Comparison of ENCODE assay signal across 25 cellular contexts in genomic region chr15:92166751-92167412, GRCh38.
DNase-seq lines count a peak whose midpoint lies in the region; ATAC-seq, FAIRE-seq and TF ChIP-seq lines count a peak whose summit lies in the region.
"Had no signal": no experiment of that assay in that cellular context is flagged by ENCODE, and none has a peak within 500 bp of the region (broad histone marks: within the 10 kb centered on the region; RNA-seq: fewer than 3 reads in every experiment).

No MANE protein-coding gene starts in this region.

- H3K27me3 Mint-ChIP-seq in Caco-2 (ENCODE audit: insufficient read depth, unreplicated experiment) = no peaks in the 10 kb centered on the region
- no peaks in the 10 kb centered on the region for H3K27me3 Mint-ChIP-seq in activated T-helper 17 cell treated with anti-CD3 and anti-CD28 coated beads, Interleukin-2, amount 50 U/mL, for 72 hours
- H3K27me3 Mint-ChIP-seq in T-helper 2 cell treated with Interferon-gamma antibody and Interleukin-4, amounts not matched to agents 5 μg/mL and 100 μg/mL, for 36 hours (ENCODE audit: low read depth) = no peaks in the 10 kb centered on the region
- H3K27me3 Mint-ChIP-seq: activated CD4-positive, alpha-beta T cell treated with anti-CD3 and anti-CD28 coated beads, Interleukin-2, amount 10 ng/mL, durations not matched to agents 24 days and 14 days; CD4-positive, alpha-beta memory T cell had no signal

- POLR2A ChIA-PET in Caco-2 (lab: Charles Lee) = no interaction called here

- H3K4me3 ChIP-seq in Caco-2 (ENCODE audit: low read depth, low read length) = no peak overlapping the region
- H3K4me3 ChIP-seq in heart right ventricle = no peak overlapping the region
- no peak overlapping the region for H3K4me3 ChIP-seq in neuronal stem cell (ENCODE audit: low read length in 2 of 2)
- H3K4me3 ChIP-seq in WERI-Rb-1 (ENCODE audit: low read depth, low read length) = no peak overlapping the region
- H3K4me3 ChIP-seq: ovary, stomach, tibial artery had no signal

- H3K4me2 ChIP-seq in neuronal stem cell (ENCODE audit: insufficient read depth, low read length, poor library complexity, severe bottlenecking) = no peak overlapping the region

- DNase-seq in Caco-2 (no peak), heart right ventricle (peak in 1 of 2 donors; percentile 64), neuronal stem cell (ENCODE audit: low spot score) (no peak), GM12891 (ENCODE audit: insufficient read length, low spot score) (no peak), WERI-Rb-1 (no peak)
- DNase-seq in T-helper 2 cell treated with Interferon-gamma antibody and Interleukin-4, amounts not matched to agents 5 μg/mL and 100 μg/mL, for 36 hours (ENCODE audit: low spot score) = no peak
- no peak for DNase-seq in stimulated activated naive CD4-positive, alpha-beta T cell (lab: John Stamatoyannopoulos, UW)
- DNase-seq: activated CD4-positive, alpha-beta T cell treated with anti-CD3 and anti-CD28 coated beads, Interleukin-2, amount 10 ng/mL, durations not matched to agents 24 days and 14 days; activated naive CD4-positive, alpha-beta T cell treated with anti-CD3 and anti-CD28 coated beads, Interleukin-2, amount 50 U/mL, for 16 hours; activated T-cell treated with anti-CD3 and anti-CD28 coated beads, Interleukin-2, amount 50 U/mL, for 48 hours; CD4-positive, alpha-beta memory T cell; central memory CD4-positive, alpha-beta T cell; KBM-7; MM.1S; natural killer cell; NCI-H1436 treated with DMSO at 0.1 percent for 48 hours; NCI-H526 treated with DMSO at 0.1 percent for 48 hours; ovary; stimulated activated CD4-positive, alpha-beta T cell treated with anti-CD3 and anti-CD28 coated beads, Interleukin-15, amount 100 ng/mL, for 24 hours; stomach had no signal

- H3K9me3 ChIP-seq in Caco-2 (no peaks in the 10 kb centered on the region), heart right ventricle (peaks cover 0 to 9% (median 0%) of the 10 kb centered on the region in 11 donors), neuronal stem cell (replicated peaks in 1 of 2; ENCODE audit: control insufficient read depth in 2 of 2, insufficient read depth in 1 of 2, low read depth in 1 of 2, low read length in 2 of 2) (no peaks in the 10 kb centered on the region), WERI-Rb-1 (ENCODE audit: severe bottlenecking) (no peaks in the 10 kb centered on the region)
- H3K9me3 ChIP-seq: ovary had no signal

- intact Hi-C loops in Caco-2 (cut with micrococcal nuclease; ENCODE audit: unreplicated experiment) (no loop called here), heart right ventricle (cut with DNase I) (no loop called here)

- H3K4me1 Mint-ChIP-seq in Caco-2 (ENCODE audit: low read depth, unreplicated experiment) = peaks cover 45% of the 10 kb centered on the region
- peaks cover 4% of the 10 kb centered on the region for H3K4me1 Mint-ChIP-seq in activated T-helper 17 cell treated with anti-CD3 and anti-CD28 coated beads, Interleukin-2, amount 50 U/mL, for 72 hours
- H3K4me1 Mint-ChIP-seq in T-helper 2 cell treated with Interferon-gamma antibody and Interleukin-4, amounts not matched to agents 5 μg/mL and 100 μg/mL, for 36 hours (ENCODE audit: low read depth) = no peaks in the 10 kb centered on the region
- H3K4me1 Mint-ChIP-seq: activated CD4-positive, alpha-beta T cell treated with anti-CD3 and anti-CD28 coated beads, Interleukin-2, amount 10 ng/mL, durations not matched to agents 24 days and 14 days had no signal

- H3K4me1 ChIP-seq in Caco-2 = peaks cover 59% of the 10 kb centered on the region
- peaks cover 0 to 17% (median 7%) of the 10 kb centered on the region in 9 donors for H3K4me1 ChIP-seq in heart right ventricle
- peaks cover 14 to 22% of the 10 kb centered on the region in 2 donors for H3K4me1 ChIP-seq in neuronal stem cell (ENCODE audit: control insufficient read depth in 2 of 2, insufficient read depth in 1 of 2, low read depth in 1 of 2, low read length in 2 of 2)
- H3K4me1 ChIP-seq: tibial artery had no signal

- 66 to 79% methylated on average over 8 of the region's 8 CpGs for WGBS in heart right ventricle, 2 donors
- no CpG with 5 or more reads among the region's 8 CpGs for WGBS in neuronal stem cell (ENCODE audit: extremely low coverage in 2 of 2, insufficient read length in 2 of 2, insufficient replicate concordance in 1 of 2), 2 donors

- H3K14ac ChIP-seq in neuronal stem cell (ENCODE audit: low read length) = no peak overlapping the region

- H3K18ac ChIP-seq in neuronal stem cell (ENCODE audit: low read length) = no peak overlapping the region

- no peak overlapping the region for H4K8ac ChIP-seq in neuronal stem cell (ENCODE audit: low read depth, low read length)

- no TSS peak for BruUV-seq in Caco-2 (replicated peaks; lab: Mats Ljungman, UMichigan)

- FAIRE-seq in GM12891 (lab: Jason Lieb, UNC) = no peak
- FAIRE-seq: HTR-8/SVneo, RCC 7860 had no signal

- TF ChIP-seq CTCF in Caco-2 (IDR thresholded peaks at IDR 0.05; ENCODE audit: insufficient read depth in 1 of 2, low read depth in 1 of 2, low read length in 1 of 2, severe bottlenecking in 1 of 2, unreplicated experiment in 1 of 2) = no peak
- TF ChIP-seq CTCF in heart right ventricle (IDR thresholded peaks at IDR 0.05) = no peak
- no peak for TF ChIP-seq CTCF in WERI-Rb-1 (IDR thresholded peaks at IDR 0.05; ENCODE audit: low read depth, low read length)

- no peak for ATAC-seq in activated T-helper 17 cell treated with anti-CD3 and anti-CD28 coated beads, Interleukin-2, amount 50 U/mL, for 72 hours (replicated peaks)
- peak; percentile 70 to 91 (median 83) for ATAC-seq in heart right ventricle
- ATAC-seq: natural killer cell had no signal

- CTCF ChIA-PET in Caco-2 (lab: Charles Lee) = no interaction called here

- H2BK120ac ChIP-seq in neuronal stem cell (ENCODE audit: low read depth, low read length) = no peak overlapping the region

- H3K4me3 Mint-ChIP-seq in Caco-2 (ENCODE audit: unreplicated experiment) = no peak overlapping the region
- no peak overlapping the region for H3K4me3 Mint-ChIP-seq in activated T-helper 17 cell treated with anti-CD3 and anti-CD28 coated beads, Interleukin-2, amount 50 U/mL, for 72 hours
- H3K4me3 Mint-ChIP-seq in T-helper 2 cell treated with Interferon-gamma antibody and Interleukin-4, amounts not matched to agents 5 μg/mL and 100 μg/mL, for 36 hours = no peak overlapping the region
- H3K4me3 Mint-ChIP-seq: activated CD4-positive, alpha-beta T cell treated with anti-CD3 and anti-CD28 coated beads, Interleukin-2, amount 10 ng/mL, durations not matched to agents 24 days and 14 days; CD4-positive, alpha-beta memory T cell; mesothelial cell of epicardium; natural killer cell had no signal

- no peaks in the 10 kb centered on the region for H3K27me3 ChIP-seq in Caco-2 (replicated peaks; ENCODE audit: control insufficient read depth, insufficient read depth, low read length)
- no peaks in the 10 kb centered on the region for H3K27me3 ChIP-seq in heart right ventricle
- no peaks in the 10 kb centered on the region for H3K27me3 ChIP-seq in neuronal stem cell (ENCODE audit: control insufficient read depth in 3 of 3, insufficient read depth in 3 of 3, low read depth in 1 of 3, low read length in 3 of 3)
- H3K27me3 ChIP-seq in WERI-Rb-1 (ENCODE audit: insufficient read depth, low read depth, severe bottlenecking) = peaks cover 47% of the 10 kb centered on the region
- H3K27me3 ChIP-seq: ovary, stomach, tibial artery had no signal

- H2BK15ac ChIP-seq in neuronal stem cell (ENCODE audit: low read length) = no peak overlapping the region

- H3K27ac Mint-ChIP-seq in Caco-2 (ENCODE audit: unreplicated experiment) = peak overlapping the region; percentile 84
- peak overlapping the region; percentile 4 for H3K27ac Mint-ChIP-seq in activated T-helper 17 cell treated with anti-CD3 and anti-CD28 coated beads, Interleukin-2, amount 50 U/mL, for 72 hours
- no peak overlapping the region for H3K27ac Mint-ChIP-seq in T-helper 2 cell treated with Interferon-gamma antibody and Interleukin-4, amounts not matched to agents 5 μg/mL and 100 μg/mL, for 36 hours
- H3K27ac Mint-ChIP-seq: activated CD4-positive, alpha-beta T cell treated with anti-CD3 and anti-CD28 coated beads, Interleukin-2, amount 10 ng/mL, durations not matched to agents 24 days and 14 days; CD4-positive, alpha-beta memory T cell; mesothelial cell of epicardium; natural killer cell had no signal

- peak overlapping the region in 9 of 10 donors; percentile 20 to 81 (median 60) for H3K27ac ChIP-seq in heart right ventricle
- H3K27ac ChIP-seq in neuronal stem cell (replicated peaks; ENCODE audit: low read length) = no peak overlapping the region
- no peak overlapping the region for H3K27ac ChIP-seq in WERI-Rb-1
- H3K27ac ChIP-seq: ovary, tibial artery had no signal

- no peaks in the 10 kb centered on the region for H3K36me3 Mint-ChIP-seq in Caco-2 (ENCODE audit: insufficient read depth, unreplicated experiment)
- peaks cover 59% of the 10 kb centered on the region for H3K36me3 Mint-ChIP-seq in activated T-helper 17 cell treated with anti-CD3 and anti-CD28 coated beads, Interleukin-2, amount 50 U/mL, for 72 hours (ENCODE audit: low read depth)
- H3K36me3 Mint-ChIP-seq in T-helper 2 cell treated with Interferon-gamma antibody and Interleukin-4, amounts not matched to agents 5 μg/mL and 100 μg/mL, for 36 hours (ENCODE audit: low read depth) = peaks cover 12% of the 10 kb centered on the region
- H3K36me3 Mint-ChIP-seq: mesothelial cell of epicardium had no signal

- H3K36me3 ChIP-seq in Caco-2 (ENCODE audit: control insufficient read depth, insufficient read depth, low read length) (no peaks in the 10 kb centered on the region), heart right ventricle (peaks cover 0 to 53% (median 21%) of the 10 kb centered on the region in 9 donors), neuronal stem cell (replicated peaks in 1 of 2; ENCODE audit: control insufficient read depth in 2 of 2, insufficient read depth in 2 of 2, low read length in 2 of 2) (no peaks in the 10 kb centered on the region), WERI-Rb-1 (no peaks in the 10 kb centered on the region)
- H3K36me3 ChIP-seq: ovary had no signal

- TF ChIP-seq POLR2A in GM12891 (IDR thresholded peaks at IDR 0.05; ENCODE audit: low read depth, low read length) = no peak

- H2BK12ac ChIP-seq in neuronal stem cell (ENCODE audit: low read length) = no peak overlapping the region

- no peak overlapping the region for H3K23ac ChIP-seq in neuronal stem cell (ENCODE audit: low read depth, low read length, poor library complexity)

- H2BK5ac ChIP-seq in neuronal stem cell (ENCODE audit: low read length) = no peak overlapping the region

- H3K9ac ChIP-seq in neuronal stem cell (ENCODE audit: low read depth, low read length, poor library complexity) = no peak overlapping the region

- H4K91ac ChIP-seq in neuronal stem cell (ENCODE audit: low read depth, low read length, poor library complexity) = no peak overlapping the region

- H3K79me1 ChIP-seq in neuronal stem cell (ENCODE audit: low read depth, low read length) = no peaks in the 10 kb centered on the region

- no peak overlapping the region for H3K4ac ChIP-seq in neuronal stem cell (ENCODE audit: low read length)

- H2AK5ac ChIP-seq in neuronal stem cell (ENCODE audit: low read depth, low read length) = peak overlapping the region; percentile 1

- H2AFZ ChIP-seq in neuronal stem cell (ENCODE audit: low read length) = no peak overlapping the region

- no peaks in the 10 kb centered on the region for H3K9me3 Mint-ChIP-seq in Caco-2 (ENCODE audit: unreplicated experiment)
- peaks cover 3% of the 10 kb centered on the region for H3K9me3 Mint-ChIP-seq in activated T-helper 17 cell treated with anti-CD3 and anti-CD28 coated beads, Interleukin-2, amount 50 U/mL, for 72 hours
- no peaks in the 10 kb centered on the region for H3K9me3 Mint-ChIP-seq in T-helper 2 cell treated with Interferon-gamma antibody and Interleukin-4, amounts not matched to agents 5 μg/mL and 100 μg/mL, for 36 hours
- H3K9me3 Mint-ChIP-seq: activated CD4-positive, alpha-beta T cell treated with anti-CD3 and anti-CD28 coated beads, Interleukin-2, amount 10 ng/mL, durations not matched to agents 24 days and 14 days; CD4-positive, alpha-beta memory T cell; natural killer cell had no signal

Comparison
In these comparisons a context has a peak if more than half of its experiments do, and no peak if none do; other contexts are left out.
1. H3K27ac ChIP-seq: peak in heart right ventricle (9 of 10); none in neuronal stem cell (single experiment) and WERI-Rb-1 (single experiment).